Comparison of ENCODE assay signal across 9 cellular contexts in the genomic region with DNA sequence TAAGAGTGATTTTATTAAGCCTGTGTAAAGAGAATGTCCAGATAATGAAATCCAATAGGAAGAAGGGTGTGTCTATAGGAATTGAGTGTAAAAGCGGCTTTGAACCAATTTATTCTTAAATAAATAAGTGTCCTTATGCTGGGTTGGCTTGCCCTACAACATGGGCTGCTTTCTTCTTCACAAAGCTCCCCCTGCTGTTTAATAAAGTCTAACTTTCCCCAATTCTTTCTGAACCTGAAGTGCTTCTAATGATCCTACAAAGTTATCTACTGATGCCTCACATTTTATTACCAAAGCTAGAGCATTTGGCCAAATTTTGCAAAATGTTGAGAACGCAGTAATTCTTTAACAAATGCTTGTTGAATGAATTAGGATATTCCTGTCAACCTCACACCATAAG. TPM values are rescaled to one million over a fixed set of nuclear protein-coding genes. Genes with fewer than 3 reads are reported as not detected.
DNase-seq lines count a peak whose midpoint lies in the region; ATAC-seq and TF ChIP-seq lines count a peak whose summit lies in the region.
"Had no signal": no experiment of that assay in that cellular context is flagged by ENCODE, and none has a peak within 500 bp of the region (broad histone marks: within the 10 kb centered on the region; RNA-seq: fewer than 3 reads in every experiment).

No MANE protein-coding gene starts in this region.

- peak; percentile 38 for TF ChIP-seq CTCF in foreskin fibroblast (IDR thresholded peaks at IDR 0.05; ENCODE audit: low read depth, low read length)

- no peaks in the 10 kb centered on the region for H3K9me3 Mint-ChIP-seq in activated T-helper 2 cell treated with anti-CD3 and anti-CD28 coated beads, Interferon-gamma antibody, Interleukin-2, Interleukin-4, amounts not matched to agents 10 μg/mL and 5 μg/mL and 100 μg/mL, durations not matched to agents 14 hours and 24 hours and 36 hours
- H3K9me3 Mint-ChIP-seq: activated naive CD4-positive, alpha-beta T cell treated with anti-CD3 and anti-CD28 coated beads, Interleukin-2, amount 50 U/mL, for 24 hours had no signal

- peaks cover 4% of the 10 kb centered on the region for H3K27me3 Mint-ChIP-seq in activated T-helper 2 cell treated with anti-CD3 and anti-CD28 coated beads, Interferon-gamma antibody, Interleukin-2, Interleukin-4, amounts not matched to agents 10 μg/mL and 5 μg/mL and 100 μg/mL, durations not matched to agents 14 hours and 24 hours and 36 hours (ENCODE audit: low read depth)
- H3K27me3 Mint-ChIP-seq: activated naive CD4-positive, alpha-beta T cell treated with anti-CD3 and anti-CD28 coated beads, Interleukin-2, amount 50 U/mL, for 24 hours had no signal

- H3K4me3 ChIP-seq in foreskin fibroblast (ENCODE audit: low read depth in 1 of 2, low read length in 2 of 2) = no peak overlapping the region

- intact Hi-C loops in sciatic nerve (cut with DNase I) = no loop called here
- intact Hi-C loops in activated T-helper 2 cell treated with anti-CD3 and anti-CD28 coated beads, Interferon-gamma antibody, Interleukin-2, Interleukin-4, amounts not matched to agents 10 μg/mL and 5 μg/mL and 100 μg/mL, durations not matched to agents 14 hours and 24 hours and 36 hours (cut with micrococcal nuclease) = loop anchor here (5.0 kb wide), 1 partner anchor 201 kb away; no protein-coding TSS in a partner anchor

- DNase-seq in ACHN = peak; percentile 48
- peak; percentile 29 for DNase-seq in GM19240 (ENCODE audit: insufficient read length, low spot score)
- peak; percentile 84 for DNase-seq in SK-MEL-5 (ENCODE audit: low read depth, low spot score)
- DNase-seq in foreskin fibroblast = peak; percentile 21 to 60
- no peak for DNase-seq in sciatic nerve (ENCODE audit: low spot score)
- no peak for DNase-seq in activated T-helper 2 cell treated with anti-CD3 and anti-CD28 coated beads, Interferon-gamma antibody, Interleukin-2, Interleukin-4, amounts not matched to agents 10 μg/mL and 5 μg/mL and 100 μg/mL, durations not matched to agents 14 hours and 24 hours and 36 hours (ENCODE audit: low spot score)
- no peak for DNase-seq in activated CD4-positive, alpha-beta T cell treated with anti-CD3 and anti-CD28 coated beads, Interleukin-2, amount 50 U/mL, for 48 hours

- ATAC-seq in sciatic nerve (peak; percentile 66), GM18870 (IDR thresholded peaks at IDR 0.05; ENCODE audit: unreplicated experiment) (no peak)

- H3K36me3 Mint-ChIP-seq in activated T-helper 2 cell treated with anti-CD3 and anti-CD28 coated beads, Interferon-gamma antibody, Interleukin-2, Interleukin-4, amounts not matched to agents 10 μg/mL and 5 μg/mL and 100 μg/mL, durations not matched to agents 14 hours and 24 hours and 36 hours (ENCODE audit: low read depth) = no peaks in the 10 kb centered on the region
- H3K36me3 Mint-ChIP-seq: activated naive CD4-positive, alpha-beta T cell treated with anti-CD3 and anti-CD28 coated beads, Interleukin-2, amount 50 U/mL, for 24 hours had no signal

- in situ Hi-C loops in ACHN (cut with HindIII; ENCODE audit: low pct_ligation_motif_present, low pct_unique_long_range_greater_than_20kb, low sequenced_read_pairs) (no loop called here), SK-MEL-5 (cut with HindIII; ENCODE audit: low pct_unique_long_range_greater_than_20kb, low sequenced_read_pairs) (no loop called here)

- H3K4me1 Mint-ChIP-seq in activated T-helper 2 cell treated with anti-CD3 and anti-CD28 coated beads, Interferon-gamma antibody, Interleukin-2, Interleukin-4, amounts not matched to agents 10 μg/mL and 5 μg/mL and 100 μg/mL, durations not matched to agents 14 hours and 24 hours and 36 hours (ENCODE audit: low read depth) = peaks cover 3% of the 10 kb centered on the region
- H3K4me1 Mint-ChIP-seq: activated naive CD4-positive, alpha-beta T cell treated with anti-CD3 and anti-CD28 coated beads, Interleukin-2, amount 50 U/mL, for 24 hours had no signal

- H3K27ac Mint-ChIP-seq in activated T-helper 2 cell treated with anti-CD3 and anti-CD28 coated beads, Interferon-gamma antibody, Interleukin-2, Interleukin-4, amounts not matched to agents 10 μg/mL and 5 μg/mL and 100 μg/mL, durations not matched to agents 14 hours and 24 hours and 36 hours = no peak overlapping the region
- H3K27ac Mint-ChIP-seq: activated naive CD4-positive, alpha-beta T cell treated with anti-CD3 and anti-CD28 coated beads, Interleukin-2, amount 50 U/mL, for 24 hours had no signal

- no peak overlapping the region for H3K4me3 Mint-ChIP-seq in activated T-helper 2 cell treated with anti-CD3 and anti-CD28 coated beads, Interferon-gamma antibody, Interleukin-2, Interleukin-4, amounts not matched to agents 10 μg/mL and 5 μg/mL and 100 μg/mL, durations not matched to agents 14 hours and 24 hours and 36 hours (ENCODE audit: low read depth)
- H3K4me3 Mint-ChIP-seq: activated naive CD4-positive, alpha-beta T cell treated with anti-CD3 and anti-CD28 coated beads, Interleukin-2, amount 50 U/mL, for 24 hours had no signal

RNA-seq across cellular contexts. Expression of a gene that starts 36.3 kb away (rescaled TPM):
- 19.4 and 22.3 TPM in 2 replicates for total RNA-seq in SK-MEL-5 (2014; rRNA removed; shearing (Covaris generic))
- 11.1 and 15.3 TPM in 2 replicates for polyA plus RNA-seq in SK-MEL-5 (2015; cell fraction: cytosol; rRNA removed)
- 30.4 and 38.4 TPM in 2 replicates for polyA plus RNA-seq in SK-MEL-5 (2015; cell fraction: nucleus; rRNA removed)
- 15.9 TPM for total RNA-seq in sciatic nerve
- 9.0 and 9.3 TPM in 2 replicates for total RNA-seq in activated T-helper 2 cell treated with anti-CD3 and anti-CD28 coated beads, Interferon-gamma antibody, Interleukin-2, Interleukin-4, amounts not matched to agents 10 μg/mL and 5 μg/mL and 100 μg/mL, durations not matched to agents 14 hours and 24 hours and 36 hours

RNA-seq across cellular contexts. Expression of a gene that starts 50.7 kb away (rescaled TPM):
- 7.3 and 8.6 TPM in 2 replicates for total RNA-seq in SK-MEL-5 (2014; rRNA removed; shearing (Covaris generic))
- 5.8 and 6.4 TPM in 2 replicates for polyA plus RNA-seq in SK-MEL-5 (2015; cell fraction: cytosol; rRNA removed)
- polyA plus RNA-seq in SK-MEL-5 (2015; cell fraction: nucleus; rRNA removed) = 7.1 and 7.8 TPM in 2 replicates
- total RNA-seq in sciatic nerve = 16.3 TPM
- total RNA-seq in activated T-helper 2 cell treated with anti-CD3 and anti-CD28 coated beads, Interferon-gamma antibody, Interleukin-2, Interleukin-4, amounts not matched to agents 10 μg/mL and 5 μg/mL and 100 μg/mL, durations not matched to agents 14 hours and 24 hours and 36 hours = 4.6 and 4.8 TPM in 2 replicates

Comparison
In these comparisons a context has a peak if more than half of its experiments do, and no peak if none do; other contexts are left out.
1. DNase-seq: peak in ACHN (single experiment), GM19240 (single experiment), SK-MEL-5 (single experiment) and foreskin fibroblast (2 of 2); none in sciatic nerve (single experiment), activated T-helper 2 cell treated with anti-CD3 and anti-CD28 coated beads, Interferon-gamma antibody, Interleukin-2, Interleukin-4, amounts not matched to agents 10 μg/mL and 5 μg/mL and 100 μg/mL, durations not matched to agents 14 hours and 24 hours and 36 hours (single experiment) and activated CD4-positive, alpha-beta T cell treated with anti-CD3 and anti-CD28 coated beads, Interleukin-2, amount 50 U/mL, for 48 hours (0 of 2).